22 cellular contexts compared by ENCODE assay signal in genomic region chr9:34511160-34511513, GRCh38. TPM values are rescaled to one million over a fixed set of nuclear protein-coding genes. Genes with fewer than 3 reads are reported as not detected.
DNase-seq lines count a peak whose midpoint lies in the region; TF ChIP-seq lines count a peak whose summit lies in the region.
"Had no signal": no experiment of that assay in that cellular context is flagged by ENCODE, and none has a peak within 500 bp of the region (broad histone marks: within the 10 kb centered on the region; RNA-seq: fewer than 3 reads in every experiment).

No MANE protein-coding gene starts in this region.

- peak; percentile 13 for DNase-seq in activated effector memory CD4-positive, alpha-beta T cell treated with anti-CD3 and anti-CD28 coated beads, Interleukin-2, amount 50 U/mL, for 16 hours
- no peak for DNase-seq in activated effector memory CD4-positive, alpha-beta T cell treated with Interleukin-2 at 50 U/mL for 16 hours
- DNase-seq in nephron progenitor cell (no peak), GM13976 (ENCODE audit: low spot score) (no peak), cerebellar nuclear complex (lab: John Stamatoyannopoulos, UW) (no peak), DMS79 (lab: John Stamatoyannopoulos, UW) (no peak)
- DNase-seq: AML-193; CD4-positive, alpha-beta memory T cell; DMS79 treated with DMSO at 0.1 percent for 48 hours; H9; NCI-H1105 treated with DMSO at 0.1 percent for 48 hours; NCI-H2029; PC-9; Right ventricle myocardium superior had no signal

- H3K9me3 Mint-ChIP-seq in nephron progenitor cell = no peaks in the 10 kb centered on the region
- H3K9me3 Mint-ChIP-seq: H9 had no signal

- TF ChIP-seq CTCF in nephron progenitor cell (IDR thresholded peaks at IDR 0.05) (no peak), GM13976 (IDR thresholded peaks at IDR 0.05; ENCODE audit: borderline replicate concordance, control extremely low read depth, extremely low read depth, insufficient read depth, missing control alignments) (no peak)

- H3K27me3 Mint-ChIP-seq in nephron progenitor cell (ENCODE audit: low read depth, poor library complexity) = peaks cover 11% of the 10 kb centered on the region
- H3K27me3 Mint-ChIP-seq: CD4-positive, alpha-beta memory T cell had no signal

- H3K36me3 Mint-ChIP-seq in nephron progenitor cell (ENCODE audit: low read depth) = no peaks in the 10 kb centered on the region
- H3K36me3 Mint-ChIP-seq: CD4-positive, alpha-beta memory T cell had no signal

- H3K4me3 Mint-ChIP-seq in nephron progenitor cell = peak overlapping the region; percentile 25
- H3K4me3 Mint-ChIP-seq: CD4-positive, alpha-beta memory T cell had no signal

- no peak overlapping the region for H3K27ac Mint-ChIP-seq in nephron progenitor cell
- H3K27ac Mint-ChIP-seq: CD4-positive, alpha-beta memory T cell had no signal

- in situ Hi-C loops in GM13976 (cut with MboI; ENCODE audit: low sequenced_read_pairs, unreplicated experiment) = no loop called here

- peaks cover 72% of the 10 kb centered on the region for H3K4me1 Mint-ChIP-seq in nephron progenitor cell
- H3K4me1 Mint-ChIP-seq: CD4-positive, alpha-beta memory T cell had no signal

- peak overlapping the region; percentile 75 for H3K27ac ChIP-seq in cingulate gyrus (ENCODE audit: low read depth, low read length)
- H3K27ac ChIP-seq in temporal lobe (ENCODE audit: low read depth, low read length) = peak overlapping the region; percentile 34
- H3K27ac ChIP-seq: A549, PC-9, SJSA1 had no signal

RNA-seq across cellular contexts. Expression of gene ENHO, which starts 11.7 kb away (rescaled TPM):
- 27.8 TPM for total RNA-seq in temporal lobe
- total RNA-seq: CD4-positive, alpha-beta memory T cell; MCF 10A; PC-9; SJSA1 had no signal

RNA-seq across cellular contexts. Expression of gene DNAI1, which starts 52.5 kb away (rescaled TPM):
- 0.25 TPM for total RNA-seq in temporal lobe
- total RNA-seq: CD4-positive, alpha-beta memory T cell; K562; LHCN-M2; MCF 10A; Right ventricle myocardium superior; RPMI7951; SJSA1 had no signal

RNA-seq across cellular contexts. Expression of gene FAM219A, which starts 52.8 kb away (rescaled TPM):
- 28.8 TPM for total RNA-seq in temporal lobe
